ENCODE assay signal across 8 cellular contexts in genomic region chr13:26220575-26220974, GRCh38. TPM values are rescaled to one million over a fixed set of nuclear protein-coding genes. Genes with fewer than 3 reads are reported as not detected.
DNase-seq lines count a peak whose midpoint lies in the region; ATAC-seq and TF ChIP-seq lines count a peak whose summit lies in the region.

No MANE protein-coding gene starts in this region.

- ATAC-seq in activated CD4-positive, alpha-beta T cell treated with anti-CD3 and anti-CD28 coated beads for 36 hours: no peak
- ATAC-seq in GM21717 (IDR thresholded peaks at IDR 0.05; ENCODE audit: unreplicated experiment) (no peak), aorta (ENCODE audit: low FRiP score) (no peak)

- peaks cover 30% of the 10 kb centered on the region for H3K36me3 Mint-ChIP-seq in activated CD4-positive, alpha-beta T cell treated with anti-CD3 and anti-CD28 coated beads for 36 hours (ENCODE audit: low read depth)

- H3K27me3 ChIP-seq in spleen (replicated peaks in 1 of 7) (no peaks in the 10 kb centered on the region), aorta (ENCODE audit: control insufficient read depth in 1 of 2, insufficient read depth in 2 of 2, low read length in 1 of 2) (no peaks in the 10 kb centered on the region)

- H3K27ac ChIP-seq in VCaP: peak overlapping the region; percentile 96
- H3K27ac ChIP-seq in spleen: peak overlapping the region in 1 of 8 donors; percentile 98
- no peak overlapping the region for H3K27ac ChIP-seq in aorta (ENCODE audit: low read depth in 1 of 2, low read length in 2 of 2)

- H3K4me3 Mint-ChIP-seq in activated CD4-positive, alpha-beta T cell treated with anti-CD3 and anti-CD28 coated beads for 36 hours: peak overlapping the region; percentile 100

- peaks cover 33% of the 10 kb centered on the region for H3K4me1 Mint-ChIP-seq in activated CD4-positive, alpha-beta T cell treated with anti-CD3 and anti-CD28 coated beads for 36 hours

- DNase-seq in activated CD4-positive, alpha-beta T cell treated with anti-CD3 and anti-CD28 coated beads for 36 hours: no peak
- no peak for DNase-seq in activated CD4-positive, alpha-beta T cell treated with anti-CD3 and anti-CD28 coated beads for 4 hours
- DNase-seq in foreskin fibroblast (peak in 1 of 2 donors; percentile 46), spleen (no peak), NCI-H1694 treated with DMSO at 0.1 percent for 48 hours (lab: John Stamatoyannopoulos, UW) (no peak), aorta (no peak)

- 70 to 90% (median 88%) methylated on average over 2 of the region's 2 CpGs for WGBS in spleen, 5 donors
- 60 to 63% methylated on average over 2 of the region's 2 CpGs for WGBS in aorta, 2 donors

- H3K9me3 Mint-ChIP-seq in activated CD4-positive, alpha-beta T cell treated with anti-CD3 and anti-CD28 coated beads for 36 hours (ENCODE audit: low read depth): no peaks in the 10 kb centered on the region

- no peak for TF ChIP-seq POLR2A in spleen (IDR thresholded peaks at IDR 0.05)

- POLR2A ChIA-PET in activated CD4-positive, alpha-beta T cell treated with anti-CD3 and anti-CD28 coated beads for 36 hours (lab: Charles Lee): interaction anchor here (1.2 kb wide), 1 partner anchor 35 kb away, joined by 3 read pairs; no protein-coding TSS in a partner anchor

- H3K4me1 ChIP-seq in spleen: peaks cover 10 to 45% (median 33%) of the 10 kb centered on the region in 6 donors
- peaks cover 0 to 3% of the 10 kb centered on the region in 2 donors for H3K4me1 ChIP-seq in aorta (ENCODE audit: control insufficient read depth in 1 of 2, insufficient read depth in 2 of 2, low read length in 2 of 2)

- TF ChIP-seq CTCF in VCaP (conservative IDR thresholded peaks at IDR 0.05): no peak
- TF ChIP-seq CTCF in foreskin fibroblast (IDR thresholded peaks at IDR 0.05; ENCODE audit: low read depth, low read length): no peak
- no peak for TF ChIP-seq CTCF in spleen (IDR thresholded peaks at IDR 0.05 in 8 of 11, conservative IDR thresholded peaks at IDR 0.05 in 3 of 11)

- no peaks in the 10 kb centered on the region for H3K27me3 Mint-ChIP-seq in activated CD4-positive, alpha-beta T cell treated with anti-CD3 and anti-CD28 coated beads for 36 hours

- CTCF ChIA-PET in activated CD4-positive, alpha-beta T cell treated with anti-CD3 and anti-CD28 coated beads for 36 hours (lab: Charles Lee): interaction anchor here (4.9 kb wide), 1 partner anchor 36 kb away, joined by 13 read pairs; no protein-coding TSS in a partner anchor

- H3K27ac Mint-ChIP-seq in activated CD4-positive, alpha-beta T cell treated with anti-CD3 and anti-CD28 coated beads for 36 hours: no peak overlapping the region

- H3K4me3 ChIP-seq in foreskin fibroblast (ENCODE audit: low read depth in 1 of 2, low read length in 2 of 2): peak overlapping the region; percentile 90 to 96
- peak overlapping the region in 7 of 8 donors; percentile 85 to 98 (median 92) for H3K4me3 ChIP-seq in spleen
- no peak overlapping the region for H3K4me3 ChIP-seq in aorta (ENCODE audit: low read length in 2 of 2)

- peaks cover 3 to 51% (median 41%) of the 10 kb centered on the region in 6 donors for H3K36me3 ChIP-seq in spleen
- peaks cover 0 to 3% of the 10 kb centered on the region in 2 donors for H3K36me3 ChIP-seq in aorta (ENCODE audit: control insufficient read depth in 1 of 2, insufficient read depth in 2 of 2, low read length in 1 of 2)

- H3K9me3 ChIP-seq in spleen: no peaks in the 10 kb centered on the region
- H3K9me3 ChIP-seq in aorta (ENCODE audit: control insufficient read depth, low read length): no peaks in the 10 kb centered on the region

- intact Hi-C loops in activated CD4-positive, alpha-beta T cell treated with anti-CD3 and anti-CD28 coated beads for 36 hours (cut with DNase I, micrococcal nuclease): loop anchor here in 1 of 2 experiments (2.0 to 10.0 kb wide), 3 partner anchors 1204 to 1400 kb away; partner anchors contain the start of genes GTF3A, LNX2, MTIF3 and POLR1D
- intact Hi-C loops in spleen (cut with DNase I; ENCODE audit: low total_unique reads): loop anchor here (5.0 kb wide), 1 partner anchor 37 kb away; no protein-coding TSS in a partner anchor
- intact Hi-C loops in aorta (cut with DNase I): no loop called here

RNA-seq across cellular contexts. Expression of gene RNF6, which starts 1.5 kb away (rescaled TPM):
- total RNA-seq in activated CD4-positive, alpha-beta T cell treated with anti-CD3 and anti-CD28 coated beads for 36 hours: 10 to 100 TPM; 37.0 to 42.4 TPM
- total RNA-seq in spleen (10 to 100 TPM; 29.1 to 39.0 (median 30.5) TPM), aorta (10 to 100 TPM; 23.2 to 28.9 TPM)
- polyA plus RNA-seq in spleen (10 to 100 TPM; 13.3 to 17.7 (median 15.0) TPM), aorta (10 to 100 TPM; 13.1 to 16.0 TPM)

RNA-seq across cellular contexts. Expression of gene CDK8, which starts 33.4 kb away (rescaled TPM):
- total RNA-seq in activated CD4-positive, alpha-beta T cell treated with anti-CD3 and anti-CD28 coated beads for 36 hours: 10 to 100 TPM; 17.4 to 24.3 TPM
- 10 to 100 TPM in 2 of 7 donors, 1 to 10 TPM in 5; 7.8 to 16.4 (median 9.2) TPM for total RNA-seq in spleen
- 10 to 100 TPM in 1 of 3 donors, 1 to 10 TPM in 2; 8.6 to 10.4 (median 9.9) TPM for polyA plus RNA-seq in spleen
- 10 to 100 TPM; 10.5 to 10.6 TPM for total RNA-seq in aorta
- 10 to 100 TPM in 1 of 2 donors, 1 to 10 TPM in 1; 9.6 to 16.9 TPM for polyA plus RNA-seq in aorta

Comparison
In these comparisons a context has a peak if more than half of its experiments do, and no peak if none do; other contexts are left out.
1. H3K4me3 ChIP-seq: peak in foreskin fibroblast (2 of 2) and spleen (7 of 8); none in aorta (0 of 2).